Comparison of ENCODE assay signal across 16 cellular contexts in the genomic region with DNA sequence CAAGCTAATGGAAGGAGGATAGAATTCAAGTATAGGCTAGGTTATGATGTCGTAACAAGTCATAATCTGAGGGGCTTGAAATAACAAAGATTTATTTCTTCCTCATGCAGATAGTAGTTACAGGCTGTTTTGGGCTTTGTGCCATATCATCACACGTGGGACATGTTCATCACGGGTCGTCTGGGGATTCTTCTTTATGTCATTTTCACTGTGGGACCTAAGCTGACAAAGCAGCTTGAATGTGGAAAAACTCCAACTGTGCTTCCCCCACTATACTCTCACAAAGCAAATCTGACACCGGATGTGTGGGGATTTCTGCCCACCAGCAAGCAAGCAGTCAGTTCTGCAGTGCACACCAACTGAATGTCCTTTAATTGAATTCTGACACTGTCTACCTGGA.
"Had no signal": no experiment of that assay in that cellular context is flagged by ENCODE, and none has a peak within 500 bp of the region (broad histone marks: within the 10 kb centered on the region; RNA-seq: fewer than 3 reads in every experiment).

No MANE protein-coding gene starts in this region.

- DNase-seq: activated CD4-positive, alpha-beta T cell treated with anti-CD3 and anti-CD28 coated beads for 36 hours; activated CD8-positive, alpha-beta memory T cell treated with anti-CD3 and anti-CD28 coated beads, Interleukin-2, amount 50 U/mL, for 48 hours; activated CD8-positive, alpha-beta T cell treated with anti-CD3 and anti-CD28 coated beads, Interleukin-2, amount 10 ng/mL, durations not matched to agents 7 days and 5 days; activated naive CD4-positive, alpha-beta T cell treated with Interleukin-2 at 50 U/mL for 16 hours; caudate nucleus; colonic mucosa; effector memory CD4-positive, alpha-beta T cell; hippocampal formation; kidney glomerular epithelial cell; pancreas; stimulated activated CD4-positive, alpha-beta T cell treated with anti-CD3 and anti-CD28 coated beads, Interleukin-15, amount 100 ng/mL, for 24 hours; stimulated activated CD4-positive, alpha-beta T cell treated with anti-CD3 and anti-CD28 coated beads, Interleukin-4, amount 100 ng/mL, for 4 hours; stimulated activated naive CD8-positive, alpha-beta T cell treated with anti-CD3 and anti-CD28 coated beads, Interleukin-15, amount 100 ng/mL, for 72 hours; T-helper 9 cell; uterus had no signal

- H3K27me3 ChIP-seq: colonic mucosa, pancreas, uterus had no signal

- H3K4me1 Mint-ChIP-seq: stimulated activated naive CD8-positive, alpha-beta T cell treated with anti-CD3 and anti-CD28 coated beads, Interleukin-15, amount 100 ng/mL, for 72 hours had no signal

- H3K36me3 ChIP-seq: colonic mucosa, pancreas, uterus had no signal

- H3K9me3 Mint-ChIP-seq: activated T-helper 1 cell treated with anti-CD3 and anti-CD28 coated beads, Interleukin-12 subunit alpha, Interleukin-12 subunit beta, Interleukin-2, Interleukin-4 antibody, amounts not matched to agents 30 ng/mL and 10 ng/mL and 1 ng/mL, durations not matched to agents 14 hours and 24 hours and 36 hours; stimulated activated naive CD8-positive, alpha-beta T cell treated with anti-CD3 and anti-CD28 coated beads, Interleukin-15, amount 100 ng/mL, for 72 hours had no signal

- H3K27ac Mint-ChIP-seq: activated CD4-positive, alpha-beta T cell treated with anti-CD3 and anti-CD28 coated beads for 36 hours; activated CD8-positive, alpha-beta T cell treated with anti-CD3 and anti-CD28 coated beads, Interleukin-2, amount 10 ng/mL, durations not matched to agents 7 days and 5 days; activated T-helper 1 cell treated with anti-CD3 and anti-CD28 coated beads, Interleukin-12 subunit alpha, Interleukin-12 subunit beta, Interleukin-2, Interleukin-4 antibody, amounts not matched to agents 30 ng/mL and 10 ng/mL and 1 ng/mL, durations not matched to agents 14 hours and 24 hours and 36 hours; stimulated activated naive CD8-positive, alpha-beta T cell treated with anti-CD3 and anti-CD28 coated beads, Interleukin-15, amount 100 ng/mL, for 72 hours had no signal

- ATAC-seq: activated CD4-positive, alpha-beta T cell treated with anti-CD3 and anti-CD28 coated beads for 36 hours; activated CD8-positive, alpha-beta T cell treated with anti-CD3 and anti-CD28 coated beads, Interleukin-2, amount 10 ng/mL, durations not matched to agents 7 days and 5 days; pancreas; stimulated activated naive CD8-positive, alpha-beta T cell treated with anti-CD3 and anti-CD28 coated beads, Interleukin-15, amount 100 ng/mL, for 72 hours had no signal

- H3K4me1 ChIP-seq: colonic mucosa had no signal

- H3K27ac ChIP-seq: colonic mucosa, pancreas, uterus had no signal

- H3K9me3 ChIP-seq: colonic mucosa, pancreas, uterus had no signal

- H3K4me3 Mint-ChIP-seq: activated CD4-positive, alpha-beta T cell treated with anti-CD3 and anti-CD28 coated beads for 36 hours; activated CD8-positive, alpha-beta T cell treated with anti-CD3 and anti-CD28 coated beads, Interleukin-2, amount 10 ng/mL, durations not matched to agents 7 days and 5 days; activated T-helper 1 cell treated with anti-CD3 and anti-CD28 coated beads, Interleukin-12 subunit alpha, Interleukin-12 subunit beta, Interleukin-2, Interleukin-4 antibody, amounts not matched to agents 30 ng/mL and 10 ng/mL and 1 ng/mL, durations not matched to agents 14 hours and 24 hours and 36 hours; stimulated activated naive CD8-positive, alpha-beta T cell treated with anti-CD3 and anti-CD28 coated beads, Interleukin-15, amount 100 ng/mL, for 72 hours had no signal

- H3K4me3 ChIP-seq: colonic mucosa, pancreas, uterus had no signal
